Comparison of ENCODE assay signal across 16 cellular contexts in the genomic region with DNA sequence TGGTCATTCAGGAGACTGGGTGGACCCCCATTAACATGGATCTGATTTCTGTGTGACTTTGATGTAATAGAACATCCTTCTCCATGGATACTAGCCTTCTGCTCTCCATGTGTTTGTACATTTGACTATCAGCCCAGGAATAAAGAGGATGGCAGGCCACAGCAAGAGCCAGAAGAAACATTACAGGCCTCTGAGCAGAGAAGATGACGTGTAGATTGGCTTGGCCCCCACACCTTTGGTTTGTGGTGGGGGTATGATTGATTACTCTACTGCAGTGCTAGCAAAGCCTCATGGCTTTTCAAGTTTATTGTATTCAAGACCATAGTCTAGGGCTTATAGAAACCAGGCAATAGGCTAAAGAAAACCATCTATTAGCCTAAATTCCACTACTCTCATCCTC.
"Had no signal": no experiment of that assay in that cellular context is flagged by ENCODE, and none has a peak within 500 bp of the region (broad histone marks: within the 10 kb centered on the region; RNA-seq: fewer than 3 reads in every experiment).

No MANE protein-coding gene starts in this region.

- H3K27ac ChIP-seq: body of pancreas, colonic mucosa, left lung, transverse colon, vagina had no signal

- H3K27ac Mint-ChIP-seq: activated T-helper 1 cell treated with anti-CD3 and anti-CD28 coated beads, Interleukin-12 subunit alpha, Interleukin-12 subunit beta, Interleukin-2, Interleukin-4 antibody, amounts not matched to agents 30 ng/mL and 10 ng/mL and 1 ng/mL, durations not matched to agents 14 hours and 24 hours and 36 hours; stimulated activated memory B cell treated with anti-CD40 and anti-IgM and Interleukin-4, amounts not matched to agents 10 μg/mL and 1 μg/mL and 100 μg/mL, for 72 hours had no signal

- H3K36me3 Mint-ChIP-seq: stimulated activated memory B cell treated with anti-CD40 and anti-IgM and Interleukin-4, amounts not matched to agents 10 μg/mL and 1 μg/mL and 100 μg/mL, for 72 hours had no signal

- ATAC-seq: body of pancreas; left lung; SK-N-SH treated with all-trans-retinoic acid at 6 μM for 48 hours; stimulated activated memory B cell treated with anti-CD40 and anti-IgM and Interleukin-4, amounts not matched to agents 10 μg/mL and 1 μg/mL and 100 μg/mL, for 72 hours had no signal

- DNase-seq: activated CD4-positive, alpha-beta T cell treated with anti-CD3 and anti-CD28 coated beads, Interleukin-2, amount 50 U/mL, for 4 hours; activated CD4-positive, CD25-positive, alpha-beta regulatory T cell; activated CD8-positive, alpha-beta memory T cell treated with anti-CD3 and anti-CD28 coated beads, Interleukin-2, amount 50 U/mL, for 48 hours; activated naive CD4-positive, alpha-beta T cell treated with Interleukin-2 at 50 U/mL for 16 hours; body of pancreas; central memory CD4-positive, alpha-beta T cell; colonic mucosa; hypothalamus; kidney; left lung; mammary epithelial cell; transverse colon had no signal

- H3K9me3 ChIP-seq: body of pancreas, colonic mucosa, left lung, transverse colon, vagina had no signal

- H3K27me3 ChIP-seq: body of pancreas, colonic mucosa, transverse colon, vagina had no signal

- H3K9me3 Mint-ChIP-seq: activated T-helper 1 cell treated with anti-CD3 and anti-CD28 coated beads, Interleukin-12 subunit alpha, Interleukin-12 subunit beta, Interleukin-2, Interleukin-4 antibody, amounts not matched to agents 30 ng/mL and 10 ng/mL and 1 ng/mL, durations not matched to agents 14 hours and 24 hours and 36 hours; stimulated activated memory B cell treated with anti-CD40 and anti-IgM and Interleukin-4, amounts not matched to agents 10 μg/mL and 1 μg/mL and 100 μg/mL, for 72 hours had no signal

- H3K4me3 Mint-ChIP-seq: activated T-helper 1 cell treated with anti-CD3 and anti-CD28 coated beads, Interleukin-12 subunit alpha, Interleukin-12 subunit beta, Interleukin-2, Interleukin-4 antibody, amounts not matched to agents 30 ng/mL and 10 ng/mL and 1 ng/mL, durations not matched to agents 14 hours and 24 hours and 36 hours; stimulated activated memory B cell treated with anti-CD40 and anti-IgM and Interleukin-4, amounts not matched to agents 10 μg/mL and 1 μg/mL and 100 μg/mL, for 72 hours had no signal

- H3K36me3 ChIP-seq: colonic mucosa, left lung, transverse colon, vagina had no signal

- H3K4me3 ChIP-seq: body of pancreas, colonic mucosa, left lung, transverse colon, vagina had no signal

- H3K4me1 ChIP-seq: body of pancreas, colonic mucosa, left lung, transverse colon, vagina had no signal
